ENCODE assay signal across 36 cellular contexts in the genomic region with DNA sequence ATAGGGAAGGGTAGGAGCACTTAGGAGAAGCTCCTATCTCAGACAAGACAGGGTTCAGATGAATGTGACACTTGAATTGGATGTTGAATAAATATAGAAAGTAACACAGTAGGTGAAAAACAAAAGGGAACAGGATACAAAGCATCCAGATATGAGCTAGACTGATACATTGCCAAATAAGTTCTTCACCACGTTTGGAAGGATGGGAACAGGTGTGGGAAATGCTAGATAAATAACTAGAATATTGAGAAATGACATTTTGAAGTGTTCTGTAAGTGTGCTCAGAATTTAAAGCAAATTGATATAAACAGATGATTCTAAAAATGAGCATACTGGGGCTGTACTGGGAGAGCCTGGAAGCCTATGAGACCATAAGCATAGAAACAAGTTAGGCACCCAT.
"Had no signal": no experiment of that assay in that cellular context is flagged by ENCODE, and none has a peak within 500 bp of the region (broad histone marks: within the 10 kb centered on the region; RNA-seq: fewer than 3 reads in every experiment).

No MANE protein-coding gene starts in this region.

- H3K9me3 ChIP-seq: MG63 had no signal

- H3K4me3 ChIP-seq: MG63 had no signal

- DNase-seq: Karpas-422, Kasumi-1, KG1, MG63, MM.1S, MV-4-11, NCI-H1048, NCI-H1092, NCI-H1092 treated with DMSO at 0.1 percent for 48 hours, NCI-H1105, NCI-H1105 treated with DMSO at 0.1 percent for 48 hours, NCI-H1417, NCI-H1417 treated with DMSO at 0.1 percent for 48 hours, NCI-H1436, NCI-H1436 treated with DMSO at 0.1 percent for 48 hours, NCI-H146, NCI-H1694, NCI-H1694 treated with DMSO at 0.1 percent for 48 hours, NCI-H187, NCI-H187 treated with DMSO at 0.1 percent for 48 hours, NCI-H1930, NCI-H2029, NCI-H2029 treated with DMSO at 0.1 percent for 48 hours, NCI-H2081, NCI-H2081 treated with DMSO at 0.1 percent for 48 hours, NCI-H2107, NCI-H2171, NCI-H2171 treated with DMSO at 0.1 percent for 48 hours, NCI-H2227 treated with DMSO at 0.1 percent for 48 hours, NCI-H226, NCI-H345, NCI-H446, NCI-H446 treated with DMSO at 0.1 percent for 48 hours, NCI-H510A, NCI-H510A treated with DMSO at 0.1 percent for 48 hours had no signal

- H3K27me3 ChIP-seq: MG63 had no signal

- H3K4me2 ChIP-seq: KMS-11 had no signal

- H3K27ac ChIP-seq: KMS-11 had no signal

- H3K36me3 ChIP-seq: MG63 had no signal

- H3K9ac ChIP-seq: KMS-11 had no signal
